ENCODE assay signal across 9 cellular contexts in the genomic region with DNA sequence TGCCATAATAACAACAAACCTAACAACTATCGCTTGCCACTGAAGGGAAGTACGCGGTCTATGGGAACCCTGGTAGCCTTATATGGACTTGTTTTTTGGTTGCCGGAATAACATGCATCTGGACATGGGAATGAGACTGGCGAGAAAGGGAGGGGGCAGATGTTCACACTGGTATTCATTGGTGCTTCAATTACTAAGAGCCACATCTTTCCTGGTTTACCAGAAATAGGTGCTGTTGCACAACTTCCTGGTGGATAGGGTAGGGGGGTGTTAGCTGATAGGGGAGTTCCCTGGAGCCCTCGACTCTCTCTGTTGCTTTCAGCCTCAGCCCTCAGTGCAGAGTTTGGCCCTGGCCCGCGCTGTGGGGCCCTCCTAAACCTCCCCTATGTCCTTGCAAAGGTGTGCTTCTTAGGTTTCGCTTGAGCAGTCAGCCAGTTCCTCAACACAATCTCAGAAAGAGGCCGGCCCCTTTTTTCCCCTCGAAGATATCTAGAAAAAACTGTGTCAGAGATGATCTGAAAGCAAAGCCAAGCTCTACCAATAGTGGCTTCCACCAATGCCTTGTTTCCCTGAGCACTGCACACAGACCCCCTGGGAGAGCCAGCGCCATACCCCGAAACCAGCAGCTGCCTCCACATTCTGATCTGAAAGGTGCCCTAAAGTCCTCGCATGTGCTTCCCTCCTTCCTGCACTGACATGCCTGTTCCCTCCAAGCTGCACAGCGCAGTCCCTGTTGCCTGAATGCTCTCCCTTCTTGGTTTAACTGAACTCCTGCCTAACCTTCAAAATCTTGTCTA. TPM values are rescaled to one million over a fixed set of nuclear protein-coding genes. Genes with fewer than 3 reads are reported as not detected.
DNase-seq lines count a peak whose midpoint lies in the region; ATAC-seq and TF ChIP-seq lines count a peak whose summit lies in the region.
"Had no signal": no experiment of that assay in that cellular context is flagged by ENCODE, and none has a peak within 500 bp of the region (broad histone marks: within the 10 kb centered on the region; RNA-seq: fewer than 3 reads in every experiment).

No MANE protein-coding gene starts in this region.

- H3K9me3 Mint-ChIP-seq in natural killer cell treated with Interleukin-12 subunit alpha and Interleukin-12 subunit beta and Interleukin-15 and Interleukin-18, amount 100 ng/mL, for 72 hours, result peaks cover 4% of the 10 kb centered on the region

- H3K4me1 Mint-ChIP-seq in natural killer cell treated with Interleukin-12 subunit alpha and Interleukin-12 subunit beta and Interleukin-15 and Interleukin-18, amount 100 ng/mL, for 72 hours (ENCODE audit: low read depth in 2 of 2), result peaks cover 69 to 75% of the 10 kb centered on the region in 2 donors

- in situ Hi-C loops in Panc1 (cut with HindIII; ENCODE audit: low pct_unique_long_range_greater_than_20kb, low sequenced_read_pairs), result no loop called here
- in situ Hi-C loops in GM23248 (cut with MboI), result no loop called here

- H3K9me2 ChIP-seq in GM23248 (ENCODE audit: insufficient read depth), result no peaks in the 10 kb centered on the region

- no peaks in the 10 kb centered on the region for H3F3A ChIP-seq in GM23248 (ENCODE audit: insufficient read depth)

- H4K20me1 ChIP-seq in GM23248 (ENCODE audit: insufficient read depth), result no peaks in the 10 kb centered on the region

- no peak overlapping the region for H3K4me2 ChIP-seq in GM23248 (ENCODE audit: unreplicated experiment)

- H3K4me1 ChIP-seq in Panc1 (ENCODE audit: control insufficient read depth, insufficient read depth, low read length) (no peaks in the 10 kb centered on the region), GM23248 (ENCODE audit: insufficient read depth) (no peaks in the 10 kb centered on the region)

- H2AFZ ChIP-seq in GM23248, result no peak overlapping the region

- 74 to 75% methylated on average over 15 of the region's 15 CpGs for WGBS in GM23248 (ENCODE audit: low coverage in 1 of 2, low lambda C conversion rate in 2 of 2, missing lambda C conversion rate in 2 of 2), 2 experiments

- TF ChIP-seq CTCF in Panc1 (IDR thresholded peaks at IDR 0.05), result no peak

- no peak overlapping the region for H3K4me3 ChIP-seq in Panc1 (ENCODE audit: low read depth in 2 of 2, low read length in 2 of 2)
- H3K4me3 ChIP-seq in GM23248, result no peak overlapping the region

- H3K27me3 Mint-ChIP-seq in natural killer cell treated with Interleukin-12 subunit alpha and Interleukin-12 subunit beta and Interleukin-15 and Interleukin-18, amount 100 ng/mL, for 72 hours, result no peaks in the 10 kb centered on the region

- ATAC-seq in GM18907 (IDR thresholded peaks at IDR 0.05; ENCODE audit: unreplicated experiment) (peak; percentile 69), HG02571 (IDR thresholded peaks at IDR 0.05; ENCODE audit: unreplicated experiment) (peak; percentile 51), Panc1 (peak; percentile 42; the same call in 1 of the 2 replicates)
- ATAC-seq in natural killer cell treated with Interleukin-12 subunit alpha and Interleukin-12 subunit beta and Interleukin-15 and Interleukin-18, amount 100 ng/mL, for 72 hours, result peak; percentile 91 to 95

- H3K4me3 Mint-ChIP-seq in natural killer cell treated with Interleukin-12 subunit alpha and Interleukin-12 subunit beta and Interleukin-15 and Interleukin-18, amount 100 ng/mL, for 72 hours, result peak overlapping the region; percentile 52

- H3K36me3 Mint-ChIP-seq in natural killer cell treated with Interleukin-12 subunit alpha and Interleukin-12 subunit beta and Interleukin-15 and Interleukin-18, amount 100 ng/mL, for 72 hours, result peaks cover 42% of the 10 kb centered on the region

- no peaks in the 10 kb centered on the region for H3K79me2 ChIP-seq in GM23248 (ENCODE audit: insufficient read depth)

- CTCF ChIA-PET in Panc1 (lab: Charles Lee), result no interaction called here

- H3K9me3 ChIP-seq in Panc1 (ENCODE audit: control insufficient read depth, insufficient read depth, low read depth, low read length), result no peaks in the 10 kb centered on the region
- no peaks in the 10 kb centered on the region for H3K9me3 ChIP-seq in GM23248 (ENCODE audit: low read depth)

- no peak overlapping the region for H3K9ac ChIP-seq in GM23248

- no peak overlapping the region for H3K27ac ChIP-seq in Panc1 (ENCODE audit: low read length)
- no peak overlapping the region for H3K27ac ChIP-seq in GM23248
- H3K27ac ChIP-seq: HL-60 had no signal

- intact Hi-C loops in Panc1 (cut with micrococcal nuclease; ENCODE audit: unreplicated experiment), result no loop called here

- H3K36me3 ChIP-seq in Panc1 (ENCODE audit: control insufficient read depth, insufficient read depth, low read length), result no peaks in the 10 kb centered on the region
- H3K36me3 ChIP-seq in GM23248 (ENCODE audit: low read depth), result no peaks in the 10 kb centered on the region

- no TSS peak for BruUV-seq in Panc1 (replicated peaks; lab: Mats Ljungman, UMichigan)

- no peak for DNase-seq in Panc1 (ENCODE audit: low read depth, low spot score)
- DNase-seq in natural killer cell treated with Interleukin-12 subunit alpha and Interleukin-12 subunit beta and Interleukin-15 and Interleukin-18, amount 100 ng/mL, for 72 hours (ENCODE audit: low spot score), result peak; percentile 86
- no peak for DNase-seq in AG08396 (ENCODE audit: low spot score)
- DNase-seq in AG08395 (ENCODE audit: low spot score), result no peak
- no peak for DNase-seq in stimulated activated CD4-positive, alpha-beta T cell treated with anti-CD3 and anti-CD28 coated beads, Interleukin-2, amount 100 ng/mL, for 24 hours
- DNase-seq in GM23248, result no peak

- POLR2A ChIA-PET in Panc1 (lab: Charles Lee), result no interaction called here

- H3K27ac Mint-ChIP-seq in natural killer cell treated with Interleukin-12 subunit alpha and Interleukin-12 subunit beta and Interleukin-15 and Interleukin-18, amount 100 ng/mL, for 72 hours, result peak overlapping the region; percentile 88 to 100

- no peaks in the 10 kb centered on the region for H3K27me3 ChIP-seq in Panc1 (ENCODE audit: control insufficient read depth, insufficient read depth, low read length)
- H3K27me3 ChIP-seq in GM23248 (replicated peaks; ENCODE audit: insufficient read depth), result peaks cover 3% of the 10 kb centered on the region; the same call in 1 of the 2 replicates

RNA-seq across cellular contexts. Expression of a gene that starts 13.5 kb away (rescaled TPM):
- total RNA-seq in Panc1 (2021; ENCODE audit: unreplicated experiment), result 4.4 TPM
- polyA plus RNA-seq in Panc1 (2012; ENCODE audit: insufficient read length), result 2.4 TPM
- total RNA-seq in natural killer cell treated with Interleukin-12 subunit alpha and Interleukin-12 subunit beta and Interleukin-15 and Interleukin-18, amount 100 ng/mL, for 72 hours, result 100 to 1,000 TPM; 104 to 130 TPM
- total RNA-seq in GM23248 (2014; rRNA removed; shearing (Covaris generic)), result not detected in 2 replicates
- 0.49 and 2.2 TPM in 2 replicates for polyA plus RNA-seq in GM23248 (2016; fragmentation: Nextera tagmentation; extraction: Ambion mirVana)

Comparison
In these comparisons a context has a peak if more than half of its experiments do, and no peak if none do; other contexts are left out.
1. ATAC-seq: peak in every context shown above with its lines; median percentile 93 in natural killer cell treated with Interleukin-12 subunit alpha and Interleukin-12 subunit beta and Interleukin-15 and Interleukin-18, amount 100 ng/mL, for 72 hours; 69 in GM18907; 51 in HG02571; 42 in Panc1.
2. RNA of a gene that starts 13.5 kb away (total RNA-seq): 104 to 130 TPM in natural killer cell treated with Interleukin-12 subunit alpha and Interleukin-12 subunit beta and Interleukin-15 and Interleukin-18, amount 100 ng/mL, for 72 hours; 4.4 TPM in Panc1 (single experiment) and not detected in GM23248; every median in the first group is over 10 times any median in the second.